In genomic region chr4:19807505-19807904, GRCh38 we compare ENCODE assay signal across 12 cellular contexts.
DNase-seq lines count a peak whose midpoint lies in the region; ATAC-seq and TF ChIP-seq lines count a peak whose summit lies in the region.
"Had no signal": no experiment of that assay in that cellular context is flagged by ENCODE, and none has a peak within 500 bp of the region (broad histone marks: within the 10 kb centered on the region; RNA-seq: fewer than 3 reads in every experiment).

No MANE protein-coding gene starts in this region.

- H3K36me3 ChIP-seq in upper lobe of left lung = no peaks in the 10 kb centered on the region
- H3K36me3 ChIP-seq: sigmoid colon, suprapubic skin had no signal

- no peaks in the 10 kb centered on the region for H3K9me3 ChIP-seq in upper lobe of left lung
- H3K9me3 ChIP-seq: sigmoid colon, suprapubic skin had no signal

- WGBS in upper lobe of left lung, 2 donors = 24 to 36% methylated on average over 2 of the region's 2 CpGs

- peak in 1 of 4 donors; percentile 3 for TF ChIP-seq EP300 in upper lobe of left lung (IDR thresholded peaks at IDR 0.05)

- no peak overlapping the region for H3K4me3 ChIP-seq in upper lobe of left lung
- H3K4me3 ChIP-seq: sigmoid colon, suprapubic skin had no signal

- no peaks in the 10 kb centered on the region for H3K27me3 ChIP-seq in upper lobe of left lung
- H3K27me3 ChIP-seq: sigmoid colon, suprapubic skin had no signal

- no peak for TF ChIP-seq CTCF in upper lobe of left lung (IDR thresholded peaks at IDR 0.05)

- no peak for TF ChIP-seq POLR2A in upper lobe of left lung (IDR thresholded peaks at IDR 0.05)

- ATAC-seq in upper lobe of left lung (ENCODE audit: low FRiP score in 2 of 2) = peak; percentile 66 to 81
- ATAC-seq in GM18858 (IDR thresholded peaks at IDR 0.05; ENCODE audit: unreplicated experiment) = no peak

- H3K4me1 ChIP-seq in upper lobe of left lung = peaks cover 0 to 6% (median 0%) of the 10 kb centered on the region in 4 donors
- H3K4me1 ChIP-seq: suprapubic skin had no signal

- DNase-seq in GM03348 (ENCODE audit: low spot score) (peak; percentile 55), amniotic epithelial cell (ENCODE audit: low read depth) (peak; percentile 84), foreskin melanocyte (peak; percentile 31), upper lobe of left lung (no peak), T-helper 9 cell (no peak), GM19238 (ENCODE audit: insufficient read length, low spot score) (no peak)
- DNase-seq: activated B cell treated with CpG ODN at 0.5 μM for 24 hours, GOT3, NCI-H524 treated with DMSO at 0.1 percent for 48 hours, sigmoid colon had no signal

- no peak overlapping the region for H3K27ac ChIP-seq in upper lobe of left lung
- H3K27ac ChIP-seq: sigmoid colon, suprapubic skin had no signal

Comparison
In these comparisons a context has a peak if more than half of its experiments do, and no peak if none do; other contexts are left out.
1. DNase-seq: peak in GM03348 (single experiment), amniotic epithelial cell (single experiment) and foreskin melanocyte (single experiment); none in upper lobe of left lung (0 of 2), T-helper 9 cell (single experiment) and GM19238 (single experiment).